Comparison of ENCODE assay signal across 12 cellular contexts in the genomic region with DNA sequence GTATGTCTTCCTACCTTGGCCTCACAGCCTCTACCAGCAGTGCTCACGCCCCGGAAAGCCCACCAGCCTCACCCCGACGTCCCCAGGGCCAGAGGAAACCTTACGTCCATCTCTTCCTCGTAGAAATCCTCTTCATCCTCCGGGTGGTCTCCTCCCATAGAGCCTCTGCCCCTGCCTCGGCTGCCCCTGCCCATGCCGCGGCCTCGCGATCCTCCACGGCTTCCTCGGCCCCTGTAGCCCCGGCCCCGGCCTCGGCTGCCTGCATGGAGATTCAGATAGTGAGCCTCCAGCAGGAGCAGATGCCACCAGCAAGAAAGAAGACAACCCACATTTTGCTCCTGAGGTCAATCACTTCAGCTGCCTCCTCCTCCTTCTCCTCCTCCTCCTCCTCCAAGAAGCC.
"Had no signal": no experiment of that assay in that cellular context is flagged by ENCODE, and none has a peak within 500 bp of the region (broad histone marks: within the 10 kb centered on the region; RNA-seq: fewer than 3 reads in every experiment).

No MANE protein-coding gene starts in this region.

- H3K4me1 Mint-ChIP-seq: neural crest cell had no signal

- H3K4me3 ChIP-seq: pancreas, tibial artery, vagina had no signal

- DNase-seq: activated CD4-positive, alpha-beta T cell treated with anti-CD3 and anti-CD28 coated beads, Interleukin-2, amount 50 U/mL, for 1 hour; effector CD4-positive, alpha-beta T cell; foreskin melanocyte; head of caudate nucleus; mammary epithelial cell; pancreas; stimulated activated CD4-positive, alpha-beta T cell treated with anti-CD3 and anti-CD28 coated beads, Interleukin-4, amount 100 ng/mL, for 4 hours; tibial artery had no signal

- H3K4me3 Mint-ChIP-seq: neural crest cell; T-helper 1 cell treated with Interleukin-12 subunit alpha and Interleukin-12 subunit beta and Interleukin-4 antibody, amounts not matched to agents 30 μg/mL and 1 μg/mL, for 36 hours; WTC11 had no signal

- H3K9me3 Mint-ChIP-seq: neural crest cell; T-helper 1 cell treated with Interleukin-12 subunit alpha and Interleukin-12 subunit beta and Interleukin-4 antibody, amounts not matched to agents 30 μg/mL and 1 μg/mL, for 36 hours; WTC11 had no signal

- H3K27ac ChIP-seq: pancreas, tibial artery, vagina had no signal

- H3K27ac Mint-ChIP-seq: WTC11 had no signal

- H3K9me3 ChIP-seq: pancreas, tibial artery, vagina had no signal

- H3K27me3 ChIP-seq: pancreas, tibial artery, vagina had no signal

- ATAC-seq: pancreas, WTC11 had no signal

- H3K4me1 ChIP-seq: pancreas, vagina had no signal
